In the genomic region with DNA sequence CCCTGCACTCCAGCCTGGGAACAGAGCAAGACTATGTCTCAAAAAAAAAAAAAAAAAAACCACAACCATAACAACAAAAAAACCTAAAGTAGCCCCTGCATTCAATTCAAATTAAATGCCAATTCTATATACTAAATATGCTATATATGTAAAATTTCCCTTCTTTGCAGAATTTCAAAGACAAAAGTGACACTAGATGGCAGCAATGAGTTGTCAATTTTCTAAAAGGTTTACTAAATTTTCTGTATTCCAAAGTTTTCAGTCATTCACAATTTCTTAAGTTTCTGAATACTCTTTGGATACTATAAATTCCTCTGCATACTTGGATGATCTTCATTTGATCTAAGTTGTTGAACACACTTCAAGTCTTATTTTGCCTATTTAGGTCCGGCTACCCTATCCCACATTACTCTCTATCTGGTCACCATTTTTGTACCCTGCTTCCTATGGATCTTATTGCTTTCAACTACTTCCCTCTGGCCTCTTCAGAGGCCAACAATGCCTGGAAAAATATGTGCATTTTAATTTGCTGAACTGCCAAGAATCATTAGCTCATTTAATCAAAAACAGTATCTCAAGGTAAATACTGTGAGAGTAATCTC, we compare ENCODE assay signal across 8 cellular contexts. TPM values are rescaled to one million over a fixed set of nuclear protein-coding genes. Genes with fewer than 3 reads are reported as not detected.
DNase-seq lines count a peak whose midpoint lies in the region; ATAC-seq, FAIRE-seq and TF ChIP-seq lines count a peak whose summit lies in the region.

No MANE protein-coding gene starts in this region.

- in situ Hi-C loops in GM13977 (cut with MboI; ENCODE audit: low pct_unique_long_range_greater_than_20kb, low sequenced_read_pairs, unreplicated experiment), result no loop called here

- no peak for ATAC-seq in GM18502 (IDR thresholded peaks at IDR 0.05; ENCODE audit: poor library complexity, unreplicated experiment)

- peak overlapping the region; percentile 1 for H3K27ac Mint-ChIP-seq in activated CD4-positive, alpha-beta memory T cell treated with anti-CD3 and anti-CD28 coated beads for 36 hours

- DNase-seq in AG09319 (ENCODE audit: extremely low read depth, low read depth) (no peak), GM13977 (ENCODE audit: low spot score) (no peak), ureter (ENCODE audit: low spot score) (no peak), GDM1 (lab: John Stamatoyannopoulos, UW) (no peak), NCI-H146 (lab: John Stamatoyannopoulos, UW) (no peak)
- DNase-seq in activated CD4-positive, alpha-beta memory T cell treated with anti-CD3 and anti-CD28 coated beads for 36 hours, result no peak

- CTCF ChIA-PET in activated CD4-positive, alpha-beta memory T cell treated with anti-CD3 and anti-CD28 coated beads for 36 hours (lab: Charles Lee), result interaction anchor here (1.0 to 1.1 kb wide), 4 partner anchors 9 to 20 kb away, joined by 3 to 4 read pairs (median 4); no protein-coding TSS in a partner anchor

- TF ChIP-seq CTCF in AG09319 (IDR thresholded peaks at IDR 0.05; ENCODE audit: low read depth, low read length) (peak; percentile 33), GM13977 (IDR thresholded peaks at IDR 0.05; ENCODE audit: extremely low read depth, insufficient read depth, missing control alignments) (peak; percentile 36)

- POLR2A ChIA-PET in activated CD4-positive, alpha-beta memory T cell treated with anti-CD3 and anti-CD28 coated beads for 36 hours (lab: Charles Lee), result no interaction called here

- peaks cover 79% of the 10 kb centered on the region for H3K4me1 Mint-ChIP-seq in activated CD4-positive, alpha-beta memory T cell treated with anti-CD3 and anti-CD28 coated beads for 36 hours (ENCODE audit: low read depth)

- H3K36me3 Mint-ChIP-seq in activated CD4-positive, alpha-beta memory T cell treated with anti-CD3 and anti-CD28 coated beads for 36 hours, result peaks cover 56% of the 10 kb centered on the region

- FAIRE-seq in islet of Langerhans (lab: Jason Lieb, UNC), result peak; percentile 68

- H3K27me3 Mint-ChIP-seq in activated CD4-positive, alpha-beta memory T cell treated with anti-CD3 and anti-CD28 coated beads for 36 hours, result no peaks in the 10 kb centered on the region

- H3K4me3 Mint-ChIP-seq in activated CD4-positive, alpha-beta memory T cell treated with anti-CD3 and anti-CD28 coated beads for 36 hours, result no peak overlapping the region

- intact Hi-C loops in activated CD4-positive, alpha-beta memory T cell treated with anti-CD3 and anti-CD28 coated beads for 36 hours (cut with micrococcal nuclease), result no loop called here

- H3K9me3 Mint-ChIP-seq in activated CD4-positive, alpha-beta memory T cell treated with anti-CD3 and anti-CD28 coated beads for 36 hours, result no peaks in the 10 kb centered on the region

RNA-seq across cellular contexts. Expression of gene HNRNPC, which starts 27.9 kb away (rescaled TPM):
- total RNA-seq in activated CD4-positive, alpha-beta memory T cell treated with anti-CD3 and anti-CD28 coated beads for 36 hours, result 1,000 to 10,000 TPM; 1,063 to 1,070 TPM
- 591 TPM for total RNA-seq in ureter

RNA-seq across cellular contexts. Expression of gene RPGRIP1, which starts 38.6 kb away (rescaled TPM):
- under 1 TPM in 1 of 2 experiments, not detected in 1; 0.07 TPM for total RNA-seq in activated CD4-positive, alpha-beta memory T cell treated with anti-CD3 and anti-CD28 coated beads for 36 hours
- total RNA-seq in ureter, result 0.49 TPM
